Comparison of ENCODE assay signal across 16 cellular contexts in genomic region chr10:75287697-75288096, GRCh38.
"Had no signal": no experiment of that assay in that cellular context is flagged by ENCODE, and none has a peak within 500 bp of the region (broad histone marks: within the 10 kb centered on the region; RNA-seq: fewer than 3 reads in every experiment).

No MANE protein-coding gene starts in this region.

- H3K27me3 ChIP-seq: esophagus squamous epithelium, heart left ventricle, stomach, transverse colon had no signal

- H3K36me3 ChIP-seq: heart left ventricle, neutrophil, stomach, thoracic aorta, transverse colon had no signal

- H3K4me3 Mint-ChIP-seq: dendritic cell treated with granulocyte-macrophage colony-stimulating factor and Interleukin-4, amounts not matched to agents 40 ng/mL and 50 ng/mL, for 4 days; effector memory CD8-positive, alpha-beta T cell; naive thymus-derived CD4-positive, alpha-beta T cell had no signal

- H3K27ac Mint-ChIP-seq: dendritic cell treated with granulocyte-macrophage colony-stimulating factor and Interleukin-4, amounts not matched to agents 40 ng/mL and 50 ng/mL, for 4 days; effector memory CD8-positive, alpha-beta T cell; naive thymus-derived CD4-positive, alpha-beta T cell had no signal

- H3K9me3 ChIP-seq: esophagus squamous epithelium, neutrophil, thoracic aorta, transverse colon had no signal

- ATAC-seq: effector memory CD8-positive, alpha-beta T cell; heart left ventricle; left colon; naive thymus-derived CD4-positive, alpha-beta T cell had no signal

- H3K4me3 ChIP-seq: esophagus squamous epithelium, heart left ventricle, stomach, thoracic aorta, transverse colon had no signal

- H3K27ac ChIP-seq: epithelial cell of prostate, esophagus squamous epithelium, heart left ventricle, neutrophil, stomach, thoracic aorta, transverse colon had no signal

- DNase-seq: effector memory CD8-positive, alpha-beta T cell; esophagus squamous epithelium; heart left ventricle; hippocampal formation; left colon; naive thymus-derived CD4-positive, alpha-beta T cell; small intestine; stimulated activated CD4-positive, alpha-beta T cell treated with anti-CD3 and anti-CD28 coated beads, Interleukin-12 subunit alpha, Interleukin-12 subunit beta, amount 100 ng/mL, for 4 hours; stimulated activated naive CD4-positive, alpha-beta T cell; stomach; substantia nigra; transverse colon had no signal
